ENCODE assay signal across 15 cellular contexts in genomic region chr4:73445383-73446335, GRCh38. TPM values are rescaled to one million over a fixed set of nuclear protein-coding genes. Genes with fewer than 3 reads are reported as not detected.
DNase-seq lines count a peak whose midpoint lies in the region; ATAC-seq, FAIRE-seq and TF ChIP-seq lines count a peak whose summit lies in the region.
"Had no signal": no experiment of that assay in that cellular context is flagged by ENCODE, and none has a peak within 500 bp of the region (broad histone marks: within the 10 kb centered on the region; RNA-seq: fewer than 3 reads in every experiment).

No MANE protein-coding gene starts in this region.

- peak in 1 of 2 experiments; percentile 56; a peak in 2 of 4 replicates for TF ChIP-seq POLR2A in HepG2 (IDR thresholded peaks at IDR 0.05; ENCODE audit: insufficient read depth in 1 of 2, low read depth in 2 of 2, low read length in 2 of 2)

- BruUV-seq in HepG2 (replicated peaks; lab: Mats Ljungman, UMichigan), result TSS peak; percentile 0

- H3K9ac ChIP-seq in HepG2 (ENCODE audit: insufficient read depth, low read depth, low read length) (peak overlapping the region; percentile 1; the same call in 1 of the 2 replicates), smooth muscle cell (ENCODE audit: low read depth) (no peak overlapping the region)
- H3K9ac ChIP-seq: BLaER1 had no signal

- POLR2A ChIA-PET in HepG2 (lab: Yijun Ruan, JAX), result interaction anchor here (0.7 to 2.3 kb wide), 9 partner anchors 10 to 104 kb away, joined by 3 to 17 read pairs (median 4); partner anchors contain the start of genes AFP and ALB

- peaks cover 16% of the 10 kb centered on the region for H3K4me1 ChIP-seq in GM23338 (ENCODE audit: insufficient read depth)
- peaks cover 88% of the 10 kb centered on the region for H3K4me1 ChIP-seq in HepG2 (ENCODE audit: insufficient read depth, low read length)
- H3K4me1 ChIP-seq in smooth muscle cell (ENCODE audit: low read depth), result peaks cover 8% of the 10 kb centered on the region
- H3K4me1 ChIP-seq: BLaER1 had no signal

- intact Hi-C loops in HepG2 (cut with micrococcal nuclease; ENCODE audit: unreplicated experiment), result loop anchor here (1.0 to 10.0 kb wide), 4 partner anchors 38 to 209 kb away; no protein-coding TSS in a partner anchor

- peak; percentile 14 for DNase-seq in GM23338 (ENCODE audit: low spot score)
- DNase-seq in HepG2 (ENCODE audit: low spot score), result no peak
- no peak for DNase-seq in smooth muscle cell (lab: John Stamatoyannopoulos, UW; ENCODE audit: unreplicated experiment)
- no peak for DNase-seq in inferior parietal cortex (ENCODE audit: extremely low spot score)
- DNase-seq in KBM-7, result no peak
- DNase-seq in cerebellum (ENCODE audit: low spot score), result no peak
- DNase-seq: CD4-positive, alpha-beta T cell; DMS79; GOT3; KG1 had no signal

- no peaks in the 10 kb centered on the region for H3K36me3 Mint-ChIP-seq in GM23338 (ENCODE audit: low read depth)

- TF ChIP-seq CTCF in GM23338 (conservative IDR thresholded peaks at IDR 0.05; ENCODE audit: low read depth in 2 of 2) (no peak), VCaP (conservative IDR thresholded peaks at IDR 0.05) (0 out of 2 replicates have a peak, but pooled peaks have one; percentile 65), HepG2 (CRISPR knock-in tag; IDR thresholded peaks at IDR 0.05) (no peak), smooth muscle cell (IDR thresholded peaks at IDR 0.05; ENCODE audit: borderline replicate concordance, insufficient read depth, poor library complexity, severe bottlenecking) (no peak)

- H2AFZ ChIP-seq in GM23338 (no peak overlapping the region), HepG2 (ENCODE audit: low read length) (no peak overlapping the region), smooth muscle cell (ENCODE audit: low read depth) (peak overlapping the region; percentile 40)

- in situ Hi-C loops in HepG2 (cut with HindIII; ENCODE audit: extremely low pct_ligation_motif_present, low pct_unique_long_range_greater_than_20kb) (no loop called here), KBM-7 (cut with MboI; ENCODE audit: low pct_unique_long_range_greater_than_20kb, low sequenced_read_pairs) (no loop called here)

- no peaks in the 10 kb centered on the region for H3K9me3 Mint-ChIP-seq in GM23338
- H3K9me3 Mint-ChIP-seq: CD4-positive, alpha-beta T cell had no signal

- H3K36me3 ChIP-seq in GM23338 (ENCODE audit: insufficient read depth), result no peaks in the 10 kb centered on the region
- H3K36me3 ChIP-seq in HepG2 (replicated peaks in 1 of 2; ENCODE audit: control insufficient read depth in 1 of 2, insufficient read depth in 2 of 2, low read length in 2 of 2), result peaks cover 2 to 47% of the 10 kb centered on the region in 2 experiments
- H3K36me3 ChIP-seq in smooth muscle cell (ENCODE audit: low read depth), result no peaks in the 10 kb centered on the region
- H3K36me3 ChIP-seq: BLaER1 had no signal

- H3K9me3 ChIP-seq in HepG2 (ENCODE audit: low read length), result no peaks in the 10 kb centered on the region
- H3K9me3 ChIP-seq in smooth muscle cell (replicated peaks; ENCODE audit: low read depth), result no peaks in the 10 kb centered on the region
- H3K9me3 ChIP-seq: BLaER1 had no signal

- no peaks in the 10 kb centered on the region for H4K20me1 ChIP-seq in GM23338 (replicated peaks; ENCODE audit: insufficient read depth)
- H4K20me1 ChIP-seq in HepG2 (ENCODE audit: insufficient read depth, low read length), result peaks cover 16% of the 10 kb centered on the region; the same call in 1 of the 2 replicates
- H4K20me1 ChIP-seq in smooth muscle cell (ENCODE audit: low read depth), result no peaks in the 10 kb centered on the region
- H4K20me1 ChIP-seq: BLaER1 had no signal

- WGBS in HepG2 (ENCODE audit: low lambda C conversion rate), result 77% methylated on average over 7 of the region's 7 CpGs
- 67% methylated on average over 7 of the region's 7 CpGs for WGBS in smooth muscle cell (ENCODE audit: low lambda C conversion rate)

- H3K4me1 Mint-ChIP-seq in GM23338, result peaks cover 27% of the 10 kb centered on the region

- H3K4me2 ChIP-seq in GM23338, result no peak overlapping the region
- peak overlapping the region; percentile 36 for H3K4me2 ChIP-seq in HepG2 (ENCODE audit: low read depth, low read length)
- H3K4me2 ChIP-seq in smooth muscle cell, result no peak overlapping the region
- H3K4me2 ChIP-seq: BLaER1 had no signal

- ATAC-seq in GM23338 (peak; percentile 64), HepG2 (peak; percentile 11)

- H3K9me2 ChIP-seq in GM23338 (ENCODE audit: insufficient read depth), result no peaks in the 10 kb centered on the region

- H3K79me2 ChIP-seq in GM23338 (replicated peaks; ENCODE audit: insufficient read depth) (no peaks in the 10 kb centered on the region), HepG2 (ENCODE audit: insufficient read depth, low read length) (peaks cover 13% of the 10 kb centered on the region), smooth muscle cell (ENCODE audit: low read depth) (no peaks in the 10 kb centered on the region)

- H3K4me3 Mint-ChIP-seq in GM23338, result no peak overlapping the region
- H3K4me3 Mint-ChIP-seq: CD4-positive, alpha-beta T cell had no signal

- FAIRE-seq in HepG2 (lab: Jason Lieb, UNC), result no peak

- no peaks in the 10 kb centered on the region for H3K27me3 ChIP-seq in GM23338 (ENCODE audit: insufficient read depth)
- H3K27me3 ChIP-seq in HepG2 (ENCODE audit: control insufficient read depth in 1 of 2, insufficient read depth in 2 of 2, low read length in 2 of 2), result no peaks in the 10 kb centered on the region
- no peaks in the 10 kb centered on the region for H3K27me3 ChIP-seq in smooth muscle cell (ENCODE audit: low read depth)
- H3K27me3 ChIP-seq: BLaER1 had no signal

- TF ChIP-seq RAD21 in HepG2 (CRISPR knock-in tag; IDR thresholded peaks at IDR 0.05), result no peak

- peaks cover 5% of the 10 kb centered on the region for H3K27me3 Mint-ChIP-seq in GM23338 (ENCODE audit: insufficient read depth, low read depth, poor library complexity)

- H3K4me3 ChIP-seq in GM23338 (no peak overlapping the region), HepG2 (replicated peaks in 1 of 3; ENCODE audit: insufficient read depth in 1 of 3, low read depth in 2 of 3, low read length in 3 of 3) (no peak overlapping the region; a peak in 1 of 6 replicates), smooth muscle cell (no peak overlapping the region)
- H3K4me3 ChIP-seq: BLaER1, SK-N-MC had no signal

- CTCF ChIA-PET in HepG2 (lab: Yijun Ruan, JAX; ENCODE audit: low intra/inter-chr PET ratio, low total read pairs), result interaction anchor here (0.7 to 4.0 kb wide), 8 partner anchors 11 to 134 kb away, joined by 3 to 138 read pairs (median 6); no protein-coding TSS in a partner anchor

- TF ChIP-seq EP300 in HepG2 (IDR thresholded peaks at IDR 0.05; ENCODE audit: low read depth in 2 of 2, low read length in 2 of 2) (no peak), HepG2 (CRISPR knock-in tag; IDR thresholded peaks at IDR 0.05; ENCODE audit: borderline replicate concordance) (no peak)

- no peak overlapping the region for H3K27ac Mint-ChIP-seq in GM23338
- H3K27ac Mint-ChIP-seq: CD4-positive, alpha-beta T cell had no signal

- H3K27ac ChIP-seq in GM23338 (ENCODE audit: low read depth) (no peak overlapping the region), VCaP (peak overlapping the region; percentile 93), HepG2 (ENCODE audit: extremely low read length, insufficient read depth, low read length) (peak overlapping the region; percentile 64), smooth muscle cell (ENCODE audit: low read depth) (no peak overlapping the region)
- H3K27ac ChIP-seq: BLaER1, RWPE1, SK-N-MC had no signal

- no peaks in the 10 kb centered on the region for H3F3A ChIP-seq in GM23338 (replicated peaks; ENCODE audit: low read depth)
- H3F3A ChIP-seq in smooth muscle cell (ENCODE audit: low read depth), result peaks cover 2% of the 10 kb centered on the region

RNA-seq across cellular contexts. Expression of gene AFP, which starts 9.6 kb away (rescaled TPM):
- total RNA-seq in GM23338 (2014; rRNA removed; shearing (Covaris generic)), result 0.82 and 4.0 TPM in 2 replicates
- polyA plus RNA-seq in GM23338 (2016; fragmentation: Nextera tagmentation; extraction: Ambion mirVana) (17.1 and 17.3 TPM in 2 replicates), HepG2 (2011; rRNA removed) (12,657 and 13,105 TPM in 2 replicates), smooth muscle cell (6.0 and 7.3 TPM in 2 replicates)
- total RNA-seq in HepG2 (2016; rRNA removed; fragmentation: Illumina TruSeq; extraction: Trizol) (4,406 and 9,434 TPM in 2 replicates), smooth muscle cell (1.9 and 5.0 TPM in 2 replicates), cerebellum (0.36 TPM)
- 859 and 984 TPM in 2 replicates for total RNA-seq in HepG2 (2016; cell fraction: cytosol; rRNA removed; fragmentation: Illumina TruSeq; extraction: Trizol; ENCODE audit: low read depth)
- total RNA-seq in HepG2 (2016; cell fraction: insoluble cytoplasmic fraction; rRNA removed; fragmentation: Illumina TruSeq; extraction: Trizol), result 4,328 and 8,879 TPM in 2 replicates
- total RNA-seq in HepG2 (2016; cell fraction: membrane; rRNA removed; fragmentation: Illumina TruSeq; extraction: Trizol), result 1,470 and 1,653 TPM in 2 replicates
- 6,106 and 7,724 TPM in 2 replicates for total RNA-seq in HepG2 (2016; cell fraction: nucleus; rRNA removed; fragmentation: Illumina TruSeq; extraction: Trizol)
- polyA plus RNA-seq in HepG2 (2011; cell fraction: cytosol; rRNA removed), result 10,032 and 12,863 TPM in 2 replicates
- polyA plus RNA-seq in HepG2 (2011; cell fraction: nucleus; rRNA removed), result 3,859 and 4,411 TPM in 2 replicates
- 15,767 and 21,683 TPM in 2 replicates for polyA plus RNA-seq in HepG2 (2012)
- 881 and 929 TPM in 2 replicates for polyA plus RNA-seq in HepG2 (2016; cell fraction: cytosol; fragmentation: Illumina TruSeq; extraction: Trizol; ENCODE audit: low read depth)
- 4,042 and 4,098 TPM in 2 replicates for polyA plus RNA-seq in HepG2 (2016; cell fraction: insoluble cytoplasmic fraction; fragmentation: Illumina TruSeq; extraction: Trizol; ENCODE audit: low read depth)
- polyA plus RNA-seq in HepG2 (2016; cell fraction: membrane; fragmentation: Illumina TruSeq; extraction: Trizol; ENCODE audit: low read depth), result 1,126 and 1,308 TPM in 2 replicates
- 10,518 and 11,638 TPM in 2 replicates for polyA plus RNA-seq in HepG2 (2016; cell fraction: nucleus; fragmentation: Illumina TruSeq; extraction: Trizol; ENCODE audit: insufficient read depth, low read depth)
- 1.4 and 2,561 TPM in 2 replicates for polyA minus RNA-seq in HepG2 (2011; rRNA and poly(A)+ RNA removed; ENCODE audit: low replicate concordance)
- polyA minus RNA-seq in HepG2 (2011; cell fraction: cytosol; rRNA and poly(A)+ RNA removed), result 2,774 and 4,050 TPM in 2 replicates
- 1,510 and 2,631 TPM in 2 replicates for polyA minus RNA-seq in HepG2 (2011; cell fraction: nucleus; rRNA and poly(A)+ RNA removed)
- total RNA-seq: CD4-positive, alpha-beta T cell had no signal

RNA-seq across cellular contexts. Expression of gene AFM, which starts 35.9 kb away (rescaled TPM):
- total RNA-seq in GM23338 (2014; rRNA removed; shearing (Covaris generic)), result not detected in 2 replicates
- not detected in 2 replicates for polyA plus RNA-seq in GM23338 (2016; fragmentation: Nextera tagmentation; extraction: Ambion mirVana)
- 0.79 and 1.8 TPM in 2 replicates for total RNA-seq in HepG2 (2016; rRNA removed; fragmentation: Illumina TruSeq; extraction: Trizol)
- 0.18 and 0.30 TPM in 2 replicates for total RNA-seq in HepG2 (2016; cell fraction: cytosol; rRNA removed; fragmentation: Illumina TruSeq; extraction: Trizol; ENCODE audit: low read depth)
- total RNA-seq in HepG2 (2016; cell fraction: insoluble cytoplasmic fraction; rRNA removed; fragmentation: Illumina TruSeq; extraction: Trizol), result 0.67 and 1.9 TPM in 2 replicates
- total RNA-seq in HepG2 (2016; cell fraction: membrane; rRNA removed; fragmentation: Illumina TruSeq; extraction: Trizol), result 0.31 and 0.34 TPM in 2 replicates
- total RNA-seq in HepG2 (2016; cell fraction: nucleus; rRNA removed; fragmentation: Illumina TruSeq; extraction: Trizol), result 4.4 and 4.6 TPM in 2 replicates
- 0.13 TPM in 2 replicates for polyA plus RNA-seq in HepG2 (2011; rRNA removed)
- polyA plus RNA-seq in HepG2 (2011; cell fraction: cytosol; rRNA removed), result 0.08 TPM in 1 of 2 replicates, not detected in the other
- 0.09 and 0.21 TPM in 2 replicates for polyA plus RNA-seq in HepG2 (2011; cell fraction: nucleus; rRNA removed)
- 0.15 and 0.17 TPM in 2 replicates for polyA plus RNA-seq in HepG2 (2012)
- 0.18 and 0.36 TPM in 2 replicates for polyA plus RNA-seq in HepG2 (2016; cell fraction: cytosol; fragmentation: Illumina TruSeq; extraction: Trizol; ENCODE audit: low read depth)
- 0.75 and 1.1 TPM in 2 replicates for polyA plus RNA-seq in HepG2 (2016; cell fraction: insoluble cytoplasmic fraction; fragmentation: Illumina TruSeq; extraction: Trizol; ENCODE audit: low read depth)
- 0.37 and 0.42 TPM in 2 replicates for polyA plus RNA-seq in HepG2 (2016; cell fraction: membrane; fragmentation: Illumina TruSeq; extraction: Trizol; ENCODE audit: low read depth)
- 7.2 and 7.4 TPM in 2 replicates for polyA plus RNA-seq in HepG2 (2016; cell fraction: nucleus; fragmentation: Illumina TruSeq; extraction: Trizol; ENCODE audit: insufficient read depth, low read depth)
- polyA minus RNA-seq in HepG2 (2011; rRNA and poly(A)+ RNA removed; ENCODE audit: low replicate concordance), result not detected in 2 replicates
- polyA minus RNA-seq in HepG2 (2011; cell fraction: cytosol; rRNA and poly(A)+ RNA removed), result not detected in 2 replicates
- 0.13 and 0.25 TPM in 2 replicates for polyA minus RNA-seq in HepG2 (2011; cell fraction: nucleus; rRNA and poly(A)+ RNA removed)
- not detected in 2 replicates for total RNA-seq in smooth muscle cell
- not detected in 2 replicates for polyA plus RNA-seq in smooth muscle cell
- not detected for total RNA-seq in cerebellum
- total RNA-seq: CD4-positive, alpha-beta T cell; NCI-H460 had no signal

RNA-seq across cellular contexts. Expression of gene ALB, which starts 41.6 kb away (rescaled TPM):
- not detected in 2 replicates for total RNA-seq in GM23338 (2014; rRNA removed; shearing (Covaris generic))
- polyA plus RNA-seq in GM23338 (2016; fragmentation: Nextera tagmentation; extraction: Ambion mirVana) (not detected in 2 replicates), HepG2 (2011; rRNA removed) (22,205 and 22,259 TPM in 2 replicates), smooth muscle cell (4.8 and 6.2 TPM in 2 replicates)
- total RNA-seq in HepG2 (2016; rRNA removed; fragmentation: Illumina TruSeq; extraction: Trizol) (10,101 and 22,625 TPM in 2 replicates), smooth muscle cell (0.85 and 1.5 TPM in 2 replicates), cerebellum (7.3 TPM)
- 1,763 and 1,983 TPM in 2 replicates for total RNA-seq in HepG2 (2016; cell fraction: cytosol; rRNA removed; fragmentation: Illumina TruSeq; extraction: Trizol; ENCODE audit: low read depth)
- 10,071 and 21,691 TPM in 2 replicates for total RNA-seq in HepG2 (2016; cell fraction: insoluble cytoplasmic fraction; rRNA removed; fragmentation: Illumina TruSeq; extraction: Trizol)
- 2,665 and 3,098 TPM in 2 replicates for total RNA-seq in HepG2 (2016; cell fraction: membrane; rRNA removed; fragmentation: Illumina TruSeq; extraction: Trizol)
- total RNA-seq in HepG2 (2016; cell fraction: nucleus; rRNA removed; fragmentation: Illumina TruSeq; extraction: Trizol), result 14,455 and 17,797 TPM in 2 replicates
- polyA plus RNA-seq in HepG2 (2011; cell fraction: cytosol; rRNA removed), result 10,343 and 19,758 TPM in 2 replicates
- 4,838 and 7,133 TPM in 2 replicates for polyA plus RNA-seq in HepG2 (2011; cell fraction: nucleus; rRNA removed)
- 30,113 and 41,157 TPM in 2 replicates for polyA plus RNA-seq in HepG2 (2012)
- 1,641 and 1,730 TPM in 2 replicates for polyA plus RNA-seq in HepG2 (2016; cell fraction: cytosol; fragmentation: Illumina TruSeq; extraction: Trizol; ENCODE audit: low read depth)
- polyA plus RNA-seq in HepG2 (2016; cell fraction: insoluble cytoplasmic fraction; fragmentation: Illumina TruSeq; extraction: Trizol; ENCODE audit: low read depth), result 9,271 and 9,564 TPM in 2 replicates
- 1,898 and 2,256 TPM in 2 replicates for polyA plus RNA-seq in HepG2 (2016; cell fraction: membrane; fragmentation: Illumina TruSeq; extraction: Trizol; ENCODE audit: low read depth)
- polyA plus RNA-seq in HepG2 (2016; cell fraction: nucleus; fragmentation: Illumina TruSeq; extraction: Trizol; ENCODE audit: insufficient read depth, low read depth), result 21,168 and 22,798 TPM in 2 replicates
- polyA minus RNA-seq in HepG2 (2011; rRNA and poly(A)+ RNA removed; ENCODE audit: low replicate concordance), result 2.4 and 3,693 TPM in 2 replicates
- 6,095 and 10,549 TPM in 2 replicates for polyA minus RNA-seq in HepG2 (2011; cell fraction: cytosol; rRNA and poly(A)+ RNA removed)
- 3,995 and 8,747 TPM in 2 replicates for polyA minus RNA-seq in HepG2 (2011; cell fraction: nucleus; rRNA and poly(A)+ RNA removed)
- total RNA-seq: NCI-H460 had no signal

Comparison
In these comparisons a context has a peak if more than half of its experiments do, and no peak if none do; other contexts are left out.
1. H3K27ac ChIP-seq: peak in VCaP (single experiment) and HepG2 (single experiment); none in GM23338 (single experiment) and smooth muscle cell (single experiment).
2. RNA of gene AFP, which starts 9.6 kb away (total RNA-seq): 859 to 9,434 TPM in HepG2; 1.9 to 5.0 TPM in smooth muscle cell, 0.82 to 4.0 TPM in GM23338 and 0.36 TPM in cerebellum (single experiment); every median in the first group is over 100 times any median in the second.
3. RNA of gene ALB, which starts 41.6 kb away (total RNA-seq): 1,763 to 22,625 TPM in HepG2; 7.3 TPM in cerebellum (single experiment), 0.85 to 1.5 TPM in smooth muscle cell and not detected in GM23338; every median in the first group is over 100 times any median in the second.